21 cellular contexts compared by ENCODE assay signal in the genomic region with DNA sequence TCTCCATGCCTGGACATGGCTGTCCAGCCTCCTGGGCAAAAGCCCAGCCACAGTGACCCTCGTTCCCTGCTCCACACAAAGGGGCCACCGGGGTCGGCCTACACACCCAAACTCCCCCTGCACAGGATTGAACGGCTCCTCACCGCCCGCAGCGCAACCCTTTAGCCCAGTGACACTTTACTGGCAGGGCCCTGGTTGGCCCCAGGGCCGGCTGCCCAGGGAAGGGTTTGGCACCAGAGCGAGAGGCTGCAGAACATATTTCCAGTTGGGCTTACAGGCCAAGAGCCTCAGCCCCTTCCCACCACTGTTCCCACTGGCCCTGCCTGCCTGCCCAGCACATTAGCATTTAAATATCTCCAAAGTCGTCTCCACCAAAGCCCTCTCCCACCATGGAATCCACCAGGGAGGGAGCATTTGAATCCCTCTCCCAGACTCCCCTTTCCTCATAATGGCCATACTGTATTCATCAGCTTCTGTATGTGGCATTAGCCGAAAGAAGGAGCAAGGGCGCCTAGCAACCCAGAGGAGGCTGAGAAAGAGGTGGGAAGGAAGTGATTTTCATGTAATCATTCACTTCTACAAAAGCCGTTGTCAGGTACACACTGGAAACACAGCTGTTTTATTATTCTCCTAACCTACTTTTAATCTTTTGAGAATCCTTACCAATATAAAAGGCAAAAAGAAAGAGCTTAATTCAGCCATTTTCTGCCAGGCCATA.
"Had no signal": no experiment of that assay in that cellular context is flagged by ENCODE, and none has a peak within 500 bp of the region (broad histone marks: within the 10 kb centered on the region; RNA-seq: fewer than 3 reads in every experiment).

No MANE protein-coding gene starts in this region.

- H3K27ac Mint-ChIP-seq: natural killer cell treated with Interleukin-12 subunit alpha and Interleukin-12 subunit beta and Interleukin-15 and Interleukin-18, amount 100 ng/mL, for 72 hours; progenitor cell of endocrine pancreas; stimulated activated effector memory CD8-positive, alpha-beta T cell treated with anti-CD3 and anti-CD28 coated beads, Interleukin-12 subunit alpha, Interleukin-12 subunit beta, amount 100 ng/mL, for 72 hours; stimulated activated naive CD8-positive, alpha-beta T cell treated with anti-CD3 and anti-CD28 coated beads, Interleukin-15, Interleukin-2, amounts not matched to agents 100 ng/mL and 50 ng/mL, for 24 hours had no signal

- ATAC-seq: gastroesophageal sphincter; left lobe of liver; stimulated activated effector memory CD8-positive, alpha-beta T cell treated with anti-CD3 and anti-CD28 coated beads, Interleukin-12 subunit alpha, Interleukin-12 subunit beta, amount 100 ng/mL, for 72 hours; upper lobe of right lung had no signal

- H3K27me3 ChIP-seq: pancreas, right lobe of liver, tibial artery, upper lobe of right lung had no signal

- H3K36me3 Mint-ChIP-seq: stimulated activated effector memory CD8-positive, alpha-beta T cell treated with anti-CD3 and anti-CD28 coated beads, Interleukin-12 subunit alpha, Interleukin-12 subunit beta, amount 100 ng/mL, for 72 hours had no signal

- H3K4me1 ChIP-seq: esophagus muscularis mucosa, gastroesophageal sphincter, pancreas, right lobe of liver, tibial artery, upper lobe of right lung had no signal

- H3K36me3 ChIP-seq: esophagus muscularis mucosa, gastroesophageal sphincter, pancreas, right lobe of liver, tibial artery, upper lobe of right lung had no signal

- H3K4me3 Mint-ChIP-seq: central memory CD8-positive, alpha-beta T cell; natural killer cell treated with Interleukin-12 subunit alpha and Interleukin-12 subunit beta and Interleukin-15 and Interleukin-18, amount 100 ng/mL, for 72 hours; stimulated activated effector memory CD8-positive, alpha-beta T cell treated with anti-CD3 and anti-CD28 coated beads, Interleukin-12 subunit alpha, Interleukin-12 subunit beta, amount 100 ng/mL, for 72 hours; stimulated activated naive CD8-positive, alpha-beta T cell treated with anti-CD3 and anti-CD28 coated beads, Interleukin-15, Interleukin-2, amounts not matched to agents 100 ng/mL and 50 ng/mL, for 24 hours had no signal

- H3K27ac ChIP-seq: epithelial cell of prostate, esophagus muscularis mucosa, gastroesophageal sphincter, pancreas, right lobe of liver, tibial artery, upper lobe of right lung had no signal

- H3K4me3 ChIP-seq: dorsolateral prefrontal cortex, esophagus muscularis mucosa, gastroesophageal sphincter, pancreas, right lobe of liver, tibial artery, upper lobe of right lung had no signal

- H3K9me3 ChIP-seq: pancreas, right lobe of liver had no signal

- H3K4me1 Mint-ChIP-seq: central memory CD8-positive, alpha-beta T cell; stimulated activated effector memory CD8-positive, alpha-beta T cell treated with anti-CD3 and anti-CD28 coated beads, Interleukin-12 subunit alpha, Interleukin-12 subunit beta, amount 100 ng/mL, for 72 hours had no signal

- DNase-seq: cortex of kidney; effector CD8-positive, alpha-beta T cell; islet precursor cell; mammary epithelial cell; pancreas; retina; right lobe of liver; stimulated activated CD4-positive, alpha-beta T cell treated with anti-CD3 and anti-CD28 coated beads, Interleukin-4, amount 100 ng/mL, for 1 hour; stimulated activated CD8-positive, alpha-beta memory T cell treated with anti-CD3 and anti-CD28 coated beads, Interleukin-4, amount 100 ng/mL, for 48 hours; tibial artery; upper lobe of right lung had no signal
